1 cellular context compared by ENCODE assay signal in genomic region chr22:21624120-21624879, GRCh38.
TF ChIP-seq lines count a peak whose summit lies in the region.

No MANE protein-coding gene starts in this region.

TF ChIP-seq in K562, 482 proteins besides CTCF, POLR2A, EP300 and RAD21 (continued from another document and continues in another):
- TF ChIP-seq RREB1 (CRISPR knock-in tag; IDR thresholded peaks at IDR 0.05) (no peak), REST (CRISPR knock-in tag; IDR thresholded peaks at IDR 0.05; ENCODE audit: low read depth) (no peak), KAT8 (IDR thresholded peaks at IDR 0.05; ENCODE audit: low read depth) (no peak), DEAF1 (CRISPR knock-in tag; IDR thresholded peaks at IDR 0.05) (no peak), MNT (conservative IDR thresholded peaks at IDR 0.05) (no peak), ZBTB17 (CRISPR knock-in tag; IDR thresholded peaks at IDR 0.05) (no peak), TCF7 (IDR thresholded peaks at IDR 0.05; ENCODE audit: borderline replicate concordance) (no peak), SREBF2 (CRISPR knock-in tag; IDR thresholded peaks at IDR 0.05) (no peak), ZNF280B (CRISPR knock-in tag; IDR thresholded peaks at IDR 0.05) (no peak), ZNF253 (CRISPR knock-in tag; conservative IDR thresholded peaks at IDR 0.05) (no peak), PCBP2 (IDR thresholded peaks at IDR 0.05; ENCODE audit: low read depth, low read length, poor library complexity, severe bottlenecking) (no peak), MIER1 (IDR thresholded peaks at IDR 0.05; ENCODE audit: low read depth) (no peak), ZBTB2 (IDR thresholded peaks at IDR 0.05) (no peak), U2AF2 (optimal IDR thresholded peaks at IDR 0.05; ENCODE audit: low read depth, low read length) (no peak), KAT7 (CRISPR knock-in tag; IDR thresholded peaks at IDR 0.05; ENCODE audit: borderline replicate concordance) (no peak), RCOR1 (IDR thresholded peaks at IDR 0.05; ENCODE audit: borderline replicate concordance in 1 of 2, low read depth in 2 of 2, low read length in 2 of 2) (peak in 1 of 2 experiments; percentile 87; a peak in 3 of 4 replicates), ZFX (CRISPR knock-in tag; IDR thresholded peaks at IDR 0.05) (no peak), TFAP4 (CRISPR knock-in tag; IDR thresholded peaks at IDR 0.05; ENCODE audit: borderline replicate concordance) (no peak), MTA3 (IDR thresholded peaks at IDR 0.05; ENCODE audit: borderline replicate concordance) (no peak), MEIS2 (IDR thresholded peaks at IDR 0.05; ENCODE audit: partially characterized antibody) (no peak), ZMIZ1 (IDR thresholded peaks at IDR 0.05; ENCODE audit: low read depth in 2 of 2, low read length in 2 of 2) (peak in 1 of 2 experiments; percentile 73; a peak in 1 of 4 replicates), ZC3H11A (IDR thresholded peaks at IDR 0.05; ENCODE audit: low read depth, low read length) (0 out of 2 replicates have a peak, but pooled peaks have one; percentile 63), HMGXB4 (CRISPR knock-in tag; IDR thresholded peaks at IDR 0.05) (peak; percentile 53; the same call in 1 of the 2 replicates), ATF3 (IDR thresholded peaks at IDR 0.05) (no peak), ATF3 (CRISPR knock-in tag; conservative IDR thresholded peaks at IDR 0.05) (0 out of 2 replicates have a peak, but pooled peaks have one; percentile 39)
